Comparison of ENCODE assay signal across 8 cellular contexts in genomic region chr1:68111804-68112436, GRCh38.
DNase-seq lines count a peak whose midpoint lies in the region; ATAC-seq lines count a peak whose summit lies in the region.

No MANE protein-coding gene starts in this region.

- DNase-seq in SKM-1 treated with dmso at 0.1 percent for 144 hours (lab: John Stamatoyannopoulos, UW; ENCODE audit: unreplicated experiment): peak; percentile 7
- DNase-seq in SKM-1 (lab: John Stamatoyannopoulos, UW; ENCODE audit: unreplicated experiment): no peak
- peak; percentile 73 for DNase-seq in NCI-H226
- DNase-seq in brain pericyte (ENCODE audit: low read depth, low spot score): peak; percentile 64
- DNase-seq in iris pigment epithelial cell (ENCODE audit: low read depth): peak; percentile 89

- ATAC-seq in stimulated activated memory B cell treated with anti-CD40 and anti-IgM and Interleukin-4, amounts not matched to agents 10 μg/mL and 1 μg/mL and 100 μg/mL, for 72 hours: peak; percentile 52
- ATAC-seq in GM21619 (IDR thresholded peaks at IDR 0.05; ENCODE audit: unreplicated experiment) (no peak), HG03159 (IDR thresholded peaks at IDR 0.05; ENCODE audit: unreplicated experiment) (no peak)

- peaks cover 4% of the 10 kb centered on the region for H3K27me3 Mint-ChIP-seq in stimulated activated memory B cell treated with anti-CD40 and anti-IgM and Interleukin-4, amounts not matched to agents 10 μg/mL and 1 μg/mL and 100 μg/mL, for 72 hours

- no peaks in the 10 kb centered on the region for H3K9me3 Mint-ChIP-seq in stimulated activated memory B cell treated with anti-CD40 and anti-IgM and Interleukin-4, amounts not matched to agents 10 μg/mL and 1 μg/mL and 100 μg/mL, for 72 hours

- no peak overlapping the region for H3K4me3 Mint-ChIP-seq in stimulated activated memory B cell treated with anti-CD40 and anti-IgM and Interleukin-4, amounts not matched to agents 10 μg/mL and 1 μg/mL and 100 μg/mL, for 72 hours

- peaks cover 4% of the 10 kb centered on the region for H3K4me1 Mint-ChIP-seq in stimulated activated memory B cell treated with anti-CD40 and anti-IgM and Interleukin-4, amounts not matched to agents 10 μg/mL and 1 μg/mL and 100 μg/mL, for 72 hours

- no peaks in the 10 kb centered on the region for H3K36me3 Mint-ChIP-seq in stimulated activated memory B cell treated with anti-CD40 and anti-IgM and Interleukin-4, amounts not matched to agents 10 μg/mL and 1 μg/mL and 100 μg/mL, for 72 hours

- H3K27ac Mint-ChIP-seq in stimulated activated memory B cell treated with anti-CD40 and anti-IgM and Interleukin-4, amounts not matched to agents 10 μg/mL and 1 μg/mL and 100 μg/mL, for 72 hours: no peak overlapping the region
